Comparison of ENCODE assay signal across 1 cellular context in genomic region chr13:98821372-98822237, GRCh38.
TF ChIP-seq lines count a peak whose summit lies in the region.

No MANE protein-coding gene starts in this region.

TF ChIP-seq in GM23338, 12 proteins besides CTCF, POLR2A, EP300 and RAD21 (continued from another document):
- TF ChIP-seq ETS1 (IDR thresholded peaks at IDR 0.05) (no peak), JUNB (IDR thresholded peaks at IDR 0.05; ENCODE audit: unreplicated experiment) (no peak), EZH2phosphoT487 (IDR thresholded peaks at IDR 0.05; ENCODE audit: unreplicated experiment) (no peak), STAT1 (IDR thresholded peaks at IDR 0.05; ENCODE audit: unreplicated experiment) (no peak)
- TF ChIP-seq, protein P1, sequence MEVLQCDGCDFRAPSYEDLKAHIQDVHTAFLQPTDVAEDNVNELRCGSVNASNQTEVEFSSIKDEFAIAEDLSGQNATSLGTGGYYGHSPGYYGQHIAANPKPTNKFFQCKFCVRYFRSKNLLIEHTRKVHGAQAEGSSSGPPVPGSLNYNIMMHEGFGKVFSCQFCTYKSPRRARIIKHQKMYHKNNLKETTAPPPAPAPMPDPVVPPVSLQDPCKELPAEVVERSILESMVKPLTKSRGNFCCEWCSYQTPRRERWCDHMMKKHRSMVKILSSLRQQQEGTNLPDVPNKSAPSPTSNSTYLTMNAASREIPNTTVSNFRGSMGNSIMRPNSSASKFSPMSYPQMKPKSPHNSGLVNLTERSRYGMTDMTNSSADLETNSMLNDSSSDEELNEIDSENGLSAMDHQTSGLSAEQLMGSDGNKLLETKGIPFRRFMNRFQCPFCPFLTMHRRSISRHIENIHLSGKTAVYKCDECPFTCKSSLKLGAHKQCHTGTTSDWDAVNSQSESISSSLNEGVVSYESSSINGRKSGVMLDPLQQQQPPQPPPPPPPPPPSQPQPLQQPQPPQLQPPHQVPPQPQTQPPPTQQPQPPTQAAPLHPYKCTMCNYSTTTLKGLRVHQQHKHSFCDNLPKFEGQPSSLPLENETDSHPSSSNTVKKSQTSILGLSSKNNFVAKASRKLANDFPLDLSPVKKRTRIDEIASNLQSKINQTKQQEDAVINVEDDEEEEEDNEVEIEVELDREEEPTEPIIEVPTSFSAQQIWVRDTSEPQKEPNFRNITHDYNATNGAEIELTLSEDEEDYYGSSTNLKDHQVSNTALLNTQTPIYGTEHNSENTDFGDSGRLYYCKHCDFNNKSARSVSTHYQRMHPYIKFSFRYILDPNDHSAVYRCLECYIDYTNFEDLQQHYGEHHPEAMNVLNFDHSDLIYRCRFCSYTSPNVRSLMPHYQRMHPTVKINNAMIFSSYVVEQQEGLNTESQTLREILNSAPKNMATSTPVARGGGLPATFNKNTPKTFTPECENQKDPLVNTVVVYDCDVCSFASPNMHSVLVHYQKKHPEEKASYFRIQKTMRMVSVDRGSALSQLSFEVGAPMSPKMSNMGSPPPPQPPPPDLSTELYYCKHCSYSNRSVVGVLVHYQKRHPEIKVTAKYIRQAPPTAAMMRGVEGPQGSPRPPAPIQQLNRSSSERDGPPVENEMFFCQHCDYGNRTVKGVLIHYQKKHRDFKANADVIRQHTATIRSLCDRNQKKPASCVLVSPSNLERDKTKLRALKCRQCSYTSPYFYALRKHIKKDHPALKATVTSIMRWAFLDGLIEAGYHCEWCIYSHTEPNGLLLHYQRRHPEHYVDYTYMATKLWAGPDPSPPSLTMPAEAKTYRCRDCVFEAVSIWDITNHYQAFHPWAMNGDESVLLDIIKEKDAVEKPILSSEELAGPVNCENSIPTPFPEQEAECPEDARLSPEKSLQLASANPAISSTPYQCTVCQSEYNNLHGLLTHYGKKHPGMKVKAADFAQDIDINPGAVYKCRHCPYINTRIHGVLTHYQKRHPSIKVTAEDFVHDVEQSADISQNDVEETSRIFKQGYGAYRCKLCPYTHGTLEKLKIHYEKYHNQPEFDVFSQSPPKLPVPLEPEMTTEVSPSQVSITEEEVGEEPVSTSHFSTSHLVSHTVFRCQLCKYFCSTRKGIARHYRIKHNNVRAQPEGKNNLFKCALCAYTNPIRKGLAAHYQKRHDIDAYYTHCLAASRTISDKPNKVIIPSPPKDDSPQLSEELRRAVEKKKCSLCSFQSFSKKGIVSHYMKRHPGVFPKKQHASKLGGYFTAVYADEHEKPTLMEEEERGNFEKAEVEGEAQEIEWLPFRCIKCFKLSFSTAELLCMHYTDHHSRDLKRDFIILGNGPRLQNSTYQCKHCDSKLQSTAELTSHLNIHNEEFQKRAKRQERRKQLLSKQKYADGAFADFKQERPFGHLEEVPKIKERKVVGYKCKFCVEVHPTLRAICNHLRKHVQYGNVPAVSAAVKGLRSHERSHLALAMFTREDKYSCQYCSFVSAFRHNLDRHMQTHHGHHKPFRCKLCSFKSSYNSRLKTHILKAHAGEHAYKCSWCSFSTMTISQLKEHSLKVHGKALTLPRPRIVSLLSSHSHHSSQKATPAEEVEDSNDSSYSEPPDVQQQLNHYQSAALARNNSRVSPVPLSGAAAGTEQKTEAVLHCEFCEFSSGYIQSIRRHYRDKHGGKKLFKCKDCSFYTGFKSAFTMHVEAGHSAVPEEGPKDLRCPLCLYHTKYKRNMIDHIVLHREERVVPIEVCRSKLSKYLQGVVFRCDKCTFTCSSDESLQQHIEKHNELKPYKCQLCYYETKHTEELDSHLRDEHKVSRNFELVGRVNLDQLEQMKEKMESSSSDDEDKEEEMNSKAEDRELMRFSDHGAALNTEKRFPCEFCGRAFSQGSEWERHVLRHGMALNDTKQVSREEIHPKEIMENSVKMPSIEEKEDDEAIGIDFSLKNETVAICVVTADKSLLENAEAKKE (CRISPR knock-in tag; IDR thresholded peaks at IDR 0.05) = no peak
